1 cellular context compared by ENCODE assay signal in the genomic region with DNA sequence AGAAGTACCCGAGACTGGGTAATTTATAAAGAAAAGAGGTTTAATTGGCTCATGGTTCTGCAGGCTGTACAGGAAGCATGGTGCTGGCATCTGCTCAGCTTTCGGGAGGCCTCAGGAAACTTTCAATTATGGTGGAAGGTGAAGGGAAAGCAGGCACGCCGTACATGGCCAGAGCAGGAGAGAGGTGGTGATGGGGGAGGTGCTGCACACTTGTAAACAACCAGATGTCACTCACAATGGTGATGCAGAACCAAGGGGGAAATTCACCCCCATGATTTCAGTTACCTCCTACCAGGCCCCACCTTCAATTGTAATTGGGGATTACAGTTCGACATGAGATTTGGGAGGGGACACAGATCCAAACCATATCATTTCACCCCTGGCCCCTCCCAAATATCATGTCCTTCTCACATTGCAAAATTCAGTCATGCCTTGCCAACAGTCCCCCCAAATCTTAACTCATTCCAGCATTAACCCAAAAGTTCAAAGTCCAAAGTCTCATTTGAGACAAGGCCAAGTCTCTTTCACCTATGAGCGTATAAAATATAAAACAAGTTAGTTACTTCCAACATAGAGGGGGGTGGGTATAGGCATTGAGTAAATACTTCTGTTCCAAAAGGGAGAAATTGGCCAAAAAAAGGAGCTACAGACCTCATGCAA.
TF ChIP-seq lines count a peak whose summit lies in the region.

No MANE protein-coding gene starts in this region.

TF ChIP-seq in GM23338, 12 proteins besides CTCF, POLR2A, EP300 and RAD21 (continued from another document):
- TF ChIP-seq ETS1 (IDR thresholded peaks at IDR 0.05) = no peak
- no peak for TF ChIP-seq ZNF331 (CRISPR knock-in tag; IDR thresholded peaks at IDR 0.05; ENCODE audit: low read depth)
- no peak for TF ChIP-seq POLR2AphosphoS5 (IDR thresholded peaks at IDR 0.05; ENCODE audit: low read depth)
- TF ChIP-seq JUNB (IDR thresholded peaks at IDR 0.05; ENCODE audit: unreplicated experiment) = no peak
- no peak for TF ChIP-seq STAT1 (IDR thresholded peaks at IDR 0.05; ENCODE audit: unreplicated experiment)
- no peak for TF ChIP-seq NANOG (IDR thresholded peaks at IDR 0.05; ENCODE audit: borderline replicate concordance)
- no peak for TF ChIP-seq ZNF462 (CRISPR knock-in tag; IDR thresholded peaks at IDR 0.05)
- no peak for TF ChIP-seq EZH2phosphoT487 (IDR thresholded peaks at IDR 0.05; ENCODE audit: unreplicated experiment)
